In the genomic region with DNA sequence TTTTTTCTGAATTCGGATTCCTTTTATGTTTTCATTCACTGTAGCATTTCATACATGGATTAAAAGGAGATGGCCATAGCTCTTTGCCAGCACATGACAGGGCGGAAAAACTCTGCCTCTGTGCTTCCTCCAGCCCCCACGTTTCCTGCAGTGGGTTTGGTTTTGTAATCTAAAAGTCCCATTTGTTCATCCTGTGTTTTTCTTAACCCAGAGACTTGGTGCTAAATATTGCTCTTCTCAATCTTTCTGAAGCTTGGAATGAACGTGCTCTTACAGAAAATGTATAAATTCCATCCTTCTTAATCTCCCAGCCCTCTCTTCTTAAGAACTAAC, we compare ENCODE assay signal across 9 cellular contexts.
DNase-seq lines count a peak whose midpoint lies in the region; ATAC-seq and TF ChIP-seq lines count a peak whose summit lies in the region.
"Had no signal": no experiment of that assay in that cellular context is flagged by ENCODE, and none has a peak within 500 bp of the region (broad histone marks: within the 10 kb centered on the region; RNA-seq: fewer than 3 reads in every experiment).

No MANE protein-coding gene starts in this region.

- DNase-seq in activated effector memory CD4-positive, alpha-beta T cell treated with anti-CD3 and anti-CD28 coated beads, Interleukin-2, amount 50 U/mL, for 16 hours = peak; percentile 71
- no peak for DNase-seq in activated effector memory CD4-positive, alpha-beta T cell treated with Interleukin-2 at 50 U/mL for 16 hours
- peak; percentile 23 for DNase-seq in activated T-cell treated with anti-CD3 and anti-CD28 coated beads, Interleukin-2, amount 50 U/mL, for 4 hours
- DNase-seq in left lung (no peak), stomach (no peak), NCI-H524 treated with DMSO at 0.1 percent for 48 hours (lab: John Stamatoyannopoulos, UW) (no peak), HT-29 (ENCODE audit: low spot score) (no peak)
- DNase-seq: small intestine had no signal

- 47 to 65% (median 59%) methylated on average over 4 of the region's 4 CpGs for WGBS in stomach, 5 donors

- peaks cover 66% of the 10 kb centered on the region for H3K4me1 Mint-ChIP-seq in activated T-cell treated with anti-CD3 and anti-CD28 coated beads, Interleukin-2, amount 50 U/mL, for 4 hours (ENCODE audit: low read depth)

- H3K27me3 ChIP-seq in left lung (no peaks in the 10 kb centered on the region), stomach (no peaks in the 10 kb centered on the region)

- H3K4me3 ChIP-seq in left lung (no peak overlapping the region), stomach (no peak overlapping the region)

- peaks cover 19 to 62% of the 10 kb centered on the region in 2 donors for H3K4me1 ChIP-seq in left lung
- peaks cover 18 to 46% (median 33%) of the 10 kb centered on the region in 4 donors for H3K4me1 ChIP-seq in stomach

- H3K27me3 Mint-ChIP-seq in activated T-cell treated with anti-CD3 and anti-CD28 coated beads, Interleukin-2, amount 50 U/mL, for 4 hours (ENCODE audit: low read depth) = no peaks in the 10 kb centered on the region

- H3K4me3 Mint-ChIP-seq in activated T-cell treated with anti-CD3 and anti-CD28 coated beads, Interleukin-2, amount 50 U/mL, for 4 hours = peak overlapping the region; percentile 66

- TF ChIP-seq CTCF in left lung (IDR thresholded peaks at IDR 0.05) (no peak), stomach (IDR thresholded peaks at IDR 0.05) (no peak)

- ATAC-seq in activated T-cell treated with anti-CD3 and anti-CD28 coated beads, Interleukin-2, amount 50 U/mL, for 4 hours = peak; percentile 59 to 62
- ATAC-seq in left lung (peak; percentile 20), HG02973 (IDR thresholded peaks at IDR 0.05; ENCODE audit: unreplicated experiment) (no peak)

- TF ChIP-seq POLR2A in stomach (IDR thresholded peaks at IDR 0.05) = no peak

- TF ChIP-seq EP300 in stomach (IDR thresholded peaks at IDR 0.05) = no peak

- H3K27ac ChIP-seq in left lung = peak overlapping the region; percentile 20 to 72
- H3K27ac ChIP-seq in stomach = peak overlapping the region in 3 of 5 donors; percentile 36 to 69 (median 59)

- intact Hi-C loops in left lung (cut with DNase I) (no loop called here), stomach (cut with DNase I; ENCODE audit: low total_unique reads) (no loop called here)

- peaks cover 53% of the 10 kb centered on the region for H3K36me3 Mint-ChIP-seq in activated T-cell treated with anti-CD3 and anti-CD28 coated beads, Interleukin-2, amount 50 U/mL, for 4 hours (ENCODE audit: insufficient read depth)

- no peaks in the 10 kb centered on the region for H3K9me3 Mint-ChIP-seq in activated T-cell treated with anti-CD3 and anti-CD28 coated beads, Interleukin-2, amount 50 U/mL, for 4 hours

- H3K9me3 ChIP-seq in left lung (no peaks in the 10 kb centered on the region), stomach (no peaks in the 10 kb centered on the region)

- H3K36me3 ChIP-seq in left lung = peaks cover 0 to 57% of the 10 kb centered on the region in 2 donors
- peaks cover 17 to 94% (median 83%) of the 10 kb centered on the region in 4 donors for H3K36me3 ChIP-seq in stomach

Comparison
In these comparisons a context has a peak if more than half of its experiments do, and no peak if none do; other contexts are left out.
1. DNase-seq: peak in activated effector memory CD4-positive, alpha-beta T cell treated with anti-CD3 and anti-CD28 coated beads, Interleukin-2, amount 50 U/mL, for 16 hours (single experiment) and activated T-cell treated with anti-CD3 and anti-CD28 coated beads, Interleukin-2, amount 50 U/mL, for 4 hours (single experiment); none in activated effector memory CD4-positive, alpha-beta T cell treated with Interleukin-2 at 50 U/mL for 16 hours (single experiment), left lung (0 of 2), stomach (single experiment), NCI-H524 treated with DMSO at 0.1 percent for 48 hours (single experiment) and HT-29 (single experiment).